34 cellular contexts compared by ENCODE assay signal in the genomic region with DNA sequence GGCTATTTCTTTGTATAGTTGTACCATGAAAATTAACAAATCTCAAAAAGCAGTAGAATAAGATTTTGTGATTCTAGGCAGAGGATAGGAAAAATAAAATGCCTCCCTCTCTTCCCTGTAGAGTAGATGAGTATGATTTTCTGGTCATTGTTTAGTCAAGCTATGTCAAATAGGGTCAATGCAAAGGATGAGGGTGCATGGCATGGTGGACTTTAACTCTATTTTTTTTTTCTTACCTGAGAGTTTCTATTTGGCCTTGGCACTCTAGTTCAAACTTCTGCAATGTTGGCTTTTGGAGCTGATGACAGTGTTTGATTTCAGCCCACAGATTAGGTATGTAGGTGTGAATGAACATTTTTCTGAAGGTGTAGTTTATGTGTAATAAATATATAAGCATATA.
"Had no signal": no experiment of that assay in that cellular context is flagged by ENCODE, and none has a peak within 500 bp of the region (broad histone marks: within the 10 kb centered on the region; RNA-seq: fewer than 3 reads in every experiment).

No MANE protein-coding gene starts in this region.

- H3K4me3 ChIP-seq: MG63 had no signal

- DNase-seq: Karpas-422, Kasumi-1, MG63, MM.1S, MV-4-11, NCI-H1048, NCI-H1092, NCI-H1092 treated with DMSO at 0.1 percent for 48 hours, NCI-H1105, NCI-H1105 treated with DMSO at 0.1 percent for 48 hours, NCI-H1417, NCI-H1417 treated with DMSO at 0.1 percent for 48 hours, NCI-H1436, NCI-H1436 treated with DMSO at 0.1 percent for 48 hours, NCI-H146, NCI-H1694, NCI-H1694 treated with DMSO at 0.1 percent for 48 hours, NCI-H187, NCI-H187 treated with DMSO at 0.1 percent for 48 hours, NCI-H1930, NCI-H2029, NCI-H2029 treated with DMSO at 0.1 percent for 48 hours, NCI-H2081, NCI-H2081 treated with DMSO at 0.1 percent for 48 hours, NCI-H2107, NCI-H2171, NCI-H2171 treated with DMSO at 0.1 percent for 48 hours, NCI-H2227 treated with DMSO at 0.1 percent for 48 hours, NCI-H226, NCI-H345, NCI-H446, NCI-H446 treated with DMSO at 0.1 percent for 48 hours, NCI-H510A, NCI-H510A treated with DMSO at 0.1 percent for 48 hours had no signal

- H3K27me3 ChIP-seq: MG63 had no signal

- H3K9me3 ChIP-seq: MG63 had no signal

- H3K36me3 ChIP-seq: MG63 had no signal
